In the genomic region with DNA sequence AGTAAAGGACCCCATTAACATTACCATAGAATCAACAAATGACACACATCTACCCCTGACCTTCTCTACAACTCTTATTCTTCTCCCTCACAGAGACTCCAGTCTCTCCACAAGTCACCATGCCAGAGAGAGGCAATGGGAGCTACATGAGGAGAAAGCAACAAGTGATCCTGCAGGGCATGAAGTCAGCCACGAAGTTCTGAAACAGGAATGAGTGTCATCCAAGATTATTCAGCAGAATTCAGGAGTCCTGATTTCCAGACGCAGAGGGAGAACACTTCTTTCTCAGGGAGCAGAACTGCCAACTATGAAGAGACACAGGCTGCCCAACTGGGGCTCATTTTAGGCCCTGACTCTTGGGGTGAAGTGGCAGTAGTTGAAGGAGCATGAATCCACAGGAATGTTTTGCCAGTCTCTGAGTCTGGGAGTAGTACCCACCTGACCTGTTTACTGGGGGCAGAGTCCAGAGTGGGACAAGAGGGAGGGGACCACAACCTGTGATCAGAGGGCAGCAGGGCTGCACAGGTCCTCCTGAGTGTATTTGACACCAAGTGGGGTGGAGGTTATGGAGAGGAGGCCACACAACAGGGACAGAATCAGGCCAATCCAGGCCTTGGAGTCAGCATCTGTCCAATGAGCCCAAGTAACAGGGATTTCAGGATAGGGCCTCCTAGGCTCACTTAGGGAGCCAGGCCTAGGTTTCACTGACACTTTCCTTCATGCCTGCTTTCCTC, we compare ENCODE assay signal across 1 cellular context.
TF ChIP-seq lines count a peak whose summit lies in the region.

No MANE protein-coding gene starts in this region.

TF ChIP-seq in HepG2, 621 proteins besides CTCF, POLR2A, EP300 and RAD21 (continued from another document and continues in another):
- TF ChIP-seq, protein P1, sequence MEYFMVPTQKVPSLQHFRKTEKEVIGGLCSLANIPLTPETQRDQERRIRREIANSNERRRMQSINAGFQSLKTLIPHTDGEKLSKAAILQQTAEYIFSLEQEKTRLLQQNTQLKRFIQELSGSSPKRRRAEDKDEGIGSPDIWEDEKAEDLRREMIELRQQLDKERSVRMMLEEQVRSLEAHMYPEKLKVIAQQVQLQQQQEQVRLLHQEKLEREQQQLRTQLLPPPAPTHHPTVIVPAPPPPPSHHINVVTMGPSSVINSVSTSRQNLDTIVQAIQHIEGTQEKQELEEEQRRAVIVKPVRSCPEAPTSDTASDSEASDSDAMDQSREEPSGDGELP (IDR thresholded peaks at IDR 0.05; ENCODE audit: borderline replicate concordance, low read depth) = peak; percentile 69; the same call in 1 of the 2 replicates
- TF ChIP-seq ZNF460 (CRISPR knock-in tag; IDR thresholded peaks at IDR 0.05; ENCODE audit: borderline replicate concordance) = peak; percentile 55; the same call in 1 of the 2 replicates
- TF ChIP-seq ZEB1 (IDR thresholded peaks at IDR 0.05; ENCODE audit: insufficient replicate concordance, low read depth) = peak; percentile 9
- peak; percentile 53; the same call in 1 of the 2 replicates for TF ChIP-seq SMAD3 (CRISPR knock-in tag; IDR thresholded peaks at IDR 0.05)
- TF ChIP-seq IKZF1 (IDR thresholded peaks at IDR 0.05) = no peak
- TF ChIP-seq KAT2B (IDR thresholded peaks at IDR 0.05; ENCODE audit: borderline replicate concordance, low read depth, low read length) = no peak
- TF ChIP-seq ELF3 (CRISPR knock-in tag; IDR thresholded peaks at IDR 0.05) = peak; percentile 51; the same call in 1 of the 2 replicates
- TF ChIP-seq, protein P2, sequence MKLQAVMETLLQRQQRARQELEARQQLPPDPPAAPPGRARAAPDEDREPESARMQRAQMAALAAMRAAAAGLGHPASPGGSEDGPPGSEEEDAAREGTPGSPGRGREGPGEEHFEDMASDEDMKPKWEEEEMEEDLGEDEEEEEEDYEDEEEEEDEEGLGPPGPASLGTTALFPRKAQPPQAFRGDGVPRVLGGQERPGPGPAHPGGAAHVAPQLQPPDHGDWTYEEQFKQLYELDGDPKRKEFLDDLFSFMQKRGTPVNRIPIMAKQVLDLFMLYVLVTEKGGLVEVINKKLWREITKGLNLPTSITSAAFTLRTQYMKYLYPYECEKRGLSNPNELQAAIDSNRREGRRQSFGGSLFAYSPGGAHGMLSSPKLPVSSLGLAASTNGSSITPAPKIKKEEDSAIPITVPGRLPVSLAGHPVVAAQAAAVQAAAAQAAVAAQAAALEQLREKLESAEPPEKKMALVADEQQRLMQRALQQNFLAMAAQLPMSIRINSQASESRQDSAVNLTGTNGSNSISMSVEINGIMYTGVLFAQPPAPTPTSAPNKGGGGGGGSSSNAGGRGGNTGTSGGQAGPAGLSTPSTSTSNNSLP (IDR thresholded peaks at IDR 0.05; ENCODE audit: low read depth, low read length) = 0 out of 2 replicates have a peak, but pooled peaks have one; percentile 19
- TF ChIP-seq, protein P3, sequence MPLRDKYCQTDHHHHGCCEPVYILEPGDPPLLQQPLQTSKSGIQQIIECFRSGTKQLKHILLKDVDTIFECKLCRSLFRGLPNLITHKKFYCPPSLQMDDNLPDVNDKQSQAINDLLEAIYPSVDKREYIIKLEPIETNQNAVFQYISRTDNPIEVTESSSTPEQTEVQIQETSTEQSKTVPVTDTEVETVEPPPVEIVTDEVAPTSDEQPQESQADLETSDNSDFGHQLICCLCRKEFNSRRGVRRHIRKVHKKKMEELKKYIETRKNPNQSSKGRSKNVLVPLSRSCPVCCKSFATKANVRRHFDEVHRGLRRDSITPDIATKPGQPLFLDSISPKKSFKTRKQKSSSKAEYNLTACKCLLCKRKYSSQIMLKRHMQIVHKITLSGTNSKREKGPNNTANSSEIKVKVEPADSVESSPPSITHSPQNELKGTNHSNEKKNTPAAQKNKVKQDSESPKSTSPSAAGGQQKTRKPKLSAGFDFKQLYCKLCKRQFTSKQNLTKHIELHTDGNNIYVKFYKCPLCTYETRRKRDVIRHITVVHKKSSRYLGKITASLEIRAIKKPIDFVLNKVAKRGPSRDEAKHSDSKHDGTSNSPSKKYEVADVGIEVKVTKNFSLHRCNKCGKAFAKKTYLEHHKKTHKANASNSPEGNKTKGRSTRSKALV (CRISPR knock-in tag; IDR thresholded peaks at IDR 0.05) = 0 out of 2 replicates have a peak, but pooled peaks have one; percentile 6
- no peak for TF ChIP-seq JUN (CRISPR knock-in tag; IDR thresholded peaks at IDR 0.05)
- TF ChIP-seq ZNF543 (CRISPR knock-in tag; IDR thresholded peaks at IDR 0.05) = no peak
- TF ChIP-seq GTF2F1 (IDR thresholded peaks at IDR 0.05; ENCODE audit: low read length) = 0 out of 2 replicates have a peak, but pooled peaks have one; percentile 38
- no peak for TF ChIP-seq HHEX (CRISPR knock-in tag; IDR thresholded peaks at IDR 0.05)
- TF ChIP-seq, protein P4, sequence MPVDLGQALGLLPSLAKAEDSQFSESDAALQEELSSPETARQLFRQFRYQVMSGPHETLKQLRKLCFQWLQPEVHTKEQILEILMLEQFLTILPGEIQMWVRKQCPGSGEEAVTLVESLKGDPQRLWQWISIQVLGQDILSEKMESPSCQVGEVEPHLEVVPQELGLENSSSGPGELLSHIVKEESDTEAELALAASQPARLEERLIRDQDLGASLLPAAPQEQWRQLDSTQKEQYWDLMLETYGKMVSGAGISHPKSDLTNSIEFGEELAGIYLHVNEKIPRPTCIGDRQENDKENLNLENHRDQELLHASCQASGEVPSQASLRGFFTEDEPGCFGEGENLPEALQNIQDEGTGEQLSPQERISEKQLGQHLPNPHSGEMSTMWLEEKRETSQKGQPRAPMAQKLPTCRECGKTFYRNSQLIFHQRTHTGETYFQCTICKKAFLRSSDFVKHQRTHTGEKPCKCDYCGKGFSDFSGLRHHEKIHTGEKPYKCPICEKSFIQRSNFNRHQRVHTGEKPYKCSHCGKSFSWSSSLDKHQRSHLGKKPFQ (CRISPR knock-in tag; IDR thresholded peaks at IDR 0.05; ENCODE audit: insufficient replicate concordance) = peak; percentile 31
- TF ChIP-seq FOXK1 (CRISPR knock-in tag; IDR thresholded peaks at IDR 0.05; ENCODE audit: borderline replicate concordance, low read depth) = peak; percentile 66; the same call in 1 of the 2 replicates
- TF ChIP-seq, protein P5, sequence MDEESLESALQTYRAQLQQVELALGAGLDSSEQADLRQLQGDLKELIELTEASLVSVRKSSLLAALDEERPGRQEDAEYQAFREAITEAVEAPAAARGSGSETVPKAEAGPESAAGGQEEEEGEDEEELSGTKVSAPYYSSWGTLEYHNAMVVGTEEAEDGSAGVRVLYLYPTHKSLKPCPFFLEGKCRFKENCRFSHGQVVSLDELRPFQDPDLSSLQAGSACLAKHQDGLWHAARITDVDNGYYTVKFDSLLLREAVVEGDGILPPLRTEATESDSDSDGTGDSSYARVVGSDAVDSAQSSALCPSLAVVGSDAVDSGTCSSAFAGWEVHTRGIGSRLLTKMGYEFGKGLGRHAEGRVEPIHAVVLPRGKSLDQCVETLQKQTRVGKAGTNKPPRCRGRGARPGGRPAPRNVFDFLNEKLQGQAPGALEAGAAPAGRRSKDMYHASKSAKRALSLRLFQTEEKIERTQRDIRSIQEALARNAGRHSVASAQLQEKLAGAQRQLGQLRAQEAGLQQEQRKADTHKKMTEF (CRISPR knock-in tag; IDR thresholded peaks at IDR 0.05) = no peak; the same call in 1 of the 2 replicates
- TF ChIP-seq ZFP82 (CRISPR knock-in tag; IDR thresholded peaks at IDR 0.05; ENCODE audit: borderline replicate concordance) = 0 out of 2 replicates have a peak, but pooled peaks have one; percentile 84
- TF ChIP-seq RARA (CRISPR knock-in tag; IDR thresholded peaks at IDR 0.05) = peak; percentile 70
- peak; percentile 70 for TF ChIP-seq SALL1 (CRISPR knock-in tag; IDR thresholded peaks at IDR 0.05)
- TF ChIP-seq HMG20A (CRISPR knock-in tag; IDR thresholded peaks at IDR 0.05; ENCODE audit: borderline replicate concordance) = peak; percentile 17; the same call in 1 of the 2 replicates
- 0 out of 2 replicates have a peak, but pooled peaks have one; percentile 59 for TF ChIP-seq RBAK (CRISPR knock-in tag; IDR thresholded peaks at IDR 0.05)
- TF ChIP-seq HMG20B (CRISPR knock-in tag; conservative IDR thresholded peaks at IDR 0.05) = 0 out of 2 replicates have a peak, but pooled peaks have one; percentile 15
- TF ChIP-seq KDM6A (CRISPR knock-in tag; IDR thresholded peaks at IDR 0.05; ENCODE audit: low read depth) = peak; percentile 72; the same call in 1 of the 2 replicates
- TF ChIP-seq FOXP1 (IDR thresholded peaks at IDR 0.05) = peak; percentile 89
- TF ChIP-seq FOXP1 (CRISPR knock-in tag; IDR thresholded peaks at IDR 0.05) = peak; percentile 93
- TF ChIP-seq NR2F6 (IDR thresholded peaks at IDR 0.05) = no peak; the same call in 1 of the 2 replicates
- peak; percentile 51; the same call in 1 of the 2 replicates for TF ChIP-seq NR2F6 (CRISPR knock-in tag; IDR thresholded peaks at IDR 0.05)
- TF ChIP-seq ATF1 (CRISPR knock-in tag; IDR thresholded peaks at IDR 0.05) = no peak
- TF ChIP-seq HDAC1 (CRISPR knock-in tag; IDR thresholded peaks at IDR 0.05) = peak; percentile 55
- TF ChIP-seq NR2F2 (IDR thresholded peaks at IDR 0.05; ENCODE audit: borderline replicate concordance, low read depth) = peak; percentile 54; the same call in 1 of the 2 replicates
- peak; percentile 58; the same call in 1 of the 2 replicates for TF ChIP-seq FOXK2 (IDR thresholded peaks at IDR 0.05)
- peak; percentile 72 for TF ChIP-seq PHF5A (CRISPR knock-in tag; IDR thresholded peaks at IDR 0.05; ENCODE audit: low read depth, unreplicated experiment)
- TF ChIP-seq SRSF9 (IDR thresholded peaks at IDR 0.05; ENCODE audit: borderline replicate concordance, insufficient read depth, low read depth, low read length, poor library complexity, severe bottlenecking) = no peak
- TF ChIP-seq, protein P6, sequence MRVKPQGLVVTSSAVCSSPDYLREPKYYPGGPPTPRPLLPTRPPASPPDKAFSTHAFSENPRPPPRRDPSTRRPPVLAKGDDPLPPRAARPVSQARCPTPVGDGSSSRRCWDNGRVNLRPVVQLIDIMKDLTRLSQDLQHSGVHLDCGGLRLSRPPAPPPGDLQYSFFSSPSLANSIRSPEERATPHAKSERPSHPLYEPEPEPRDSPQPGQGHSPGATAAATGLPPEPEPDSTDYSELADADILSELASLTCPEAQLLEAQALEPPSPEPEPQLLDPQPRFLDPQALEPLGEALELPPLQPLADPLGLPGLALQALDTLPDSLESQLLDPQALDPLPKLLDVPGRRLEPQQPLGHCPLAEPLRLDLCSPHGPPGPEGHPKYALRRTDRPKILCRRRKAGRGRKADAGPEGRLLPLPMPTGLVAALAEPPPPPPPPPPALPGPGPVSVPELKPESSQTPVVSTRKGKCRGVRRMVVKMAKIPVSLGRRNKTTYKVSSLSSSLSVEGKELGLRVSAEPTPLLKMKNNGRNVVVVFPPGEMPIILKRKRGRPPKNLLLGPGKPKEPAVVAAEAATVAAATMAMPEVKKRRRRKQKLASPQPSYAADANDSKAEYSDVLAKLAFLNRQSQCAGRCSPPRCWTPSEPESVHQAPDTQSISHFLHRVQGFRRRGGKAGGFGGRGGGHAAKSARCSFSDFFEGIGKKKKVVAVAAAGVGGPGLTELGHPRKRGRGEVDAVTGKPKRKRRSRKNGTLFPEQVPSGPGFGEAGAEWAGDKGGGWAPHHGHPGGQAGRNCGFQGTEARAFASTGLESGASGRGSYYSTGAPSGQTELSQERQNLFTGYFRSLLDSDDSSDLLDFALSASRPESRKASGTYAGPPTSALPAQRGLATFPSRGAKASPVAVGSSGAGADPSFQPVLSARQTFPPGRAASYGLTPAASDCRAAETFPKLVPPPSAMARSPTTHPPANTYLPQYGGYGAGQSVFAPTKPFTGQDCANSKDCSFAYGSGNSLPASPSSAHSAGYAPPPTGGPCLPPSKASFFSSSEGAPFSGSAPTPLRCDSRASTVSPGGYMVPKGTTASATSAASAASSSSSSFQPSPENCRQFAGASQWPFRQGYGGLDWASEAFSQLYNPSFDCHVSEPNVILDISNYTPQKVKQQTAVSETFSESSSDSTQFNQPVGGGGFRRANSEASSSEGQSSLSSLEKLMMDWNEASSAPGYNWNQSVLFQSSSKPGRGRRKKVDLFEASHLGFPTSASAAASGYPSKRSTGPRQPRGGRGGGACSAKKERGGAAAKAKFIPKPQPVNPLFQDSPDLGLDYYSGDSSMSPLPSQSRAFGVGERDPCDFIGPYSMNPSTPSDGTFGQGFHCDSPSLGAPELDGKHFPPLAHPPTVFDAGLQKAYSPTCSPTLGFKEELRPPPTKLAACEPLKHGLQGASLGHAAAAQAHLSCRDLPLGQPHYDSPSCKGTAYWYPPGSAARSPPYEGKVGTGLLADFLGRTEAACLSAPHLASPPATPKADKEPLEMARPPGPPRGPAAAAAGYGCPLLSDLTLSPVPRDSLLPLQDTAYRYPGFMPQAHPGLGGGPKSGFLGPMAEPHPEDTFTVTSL (CRISPR knock-in tag; IDR thresholded peaks at IDR 0.05; ENCODE audit: borderline replicate concordance) = peak; percentile 56; the same call in 1 of the 2 replicates
- peak; percentile 53; the same call in 1 of the 2 replicates for TF ChIP-seq ZFX (CRISPR knock-in tag; IDR thresholded peaks at IDR 0.05; ENCODE audit: low read depth)
- TF ChIP-seq MAZ (IDR thresholded peaks at IDR 0.05; ENCODE audit: borderline replicate concordance, low read depth, low read length) = 0 out of 2 replicates have a peak, but pooled peaks have one; percentile 26
- no peak for TF ChIP-seq MAZ (CRISPR knock-in tag; IDR thresholded peaks at IDR 0.05; ENCODE audit: low read depth)
- peak; percentile 99 for TF ChIP-seq ZNF264 (CRISPR knock-in tag; IDR thresholded peaks at IDR 0.05)
- TF ChIP-seq ZNF788 (CRISPR knock-in tag; IDR thresholded peaks at IDR 0.05; ENCODE audit: borderline replicate concordance) = peak; percentile 68; the same call in 1 of the 2 replicates
- TF ChIP-seq, protein P7, sequence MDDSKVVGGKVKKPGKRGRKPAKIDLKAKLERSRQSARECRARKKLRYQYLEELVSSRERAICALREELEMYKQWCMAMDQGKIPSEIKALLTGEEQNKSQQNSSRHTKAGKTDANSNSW (CRISPR knock-in tag; IDR thresholded peaks at IDR 0.05; ENCODE audit: borderline replicate concordance) = no peak
- TF ChIP-seq ELF1 (CRISPR knock-in tag; IDR thresholded peaks at IDR 0.05) = no peak
- TF ChIP-seq, protein P8, sequence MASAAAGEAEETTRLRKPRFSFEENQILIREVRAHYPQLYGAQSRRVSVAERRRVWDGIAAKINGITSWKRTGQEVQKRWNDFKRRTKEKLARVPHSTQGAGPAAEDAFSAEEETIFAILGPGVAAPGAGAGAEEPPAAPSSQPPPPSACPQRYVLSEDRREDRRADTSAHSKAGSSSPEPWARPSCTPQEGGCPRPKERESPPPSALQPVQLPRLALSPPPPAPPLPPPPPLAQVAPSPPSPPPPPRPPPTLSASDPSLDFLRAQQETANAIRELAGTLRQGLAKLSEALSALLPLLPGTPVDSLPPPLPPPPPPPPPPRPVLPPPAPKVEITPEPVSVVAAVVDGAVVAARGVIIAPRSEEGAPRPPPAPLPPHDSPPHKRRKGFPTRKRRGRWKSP (CRISPR knock-in tag; IDR thresholded peaks at IDR 0.05) = 0 out of 2 replicates have a peak, but pooled peaks have one; percentile 19
- TF ChIP-seq ZFP37 (CRISPR knock-in tag; IDR thresholded peaks at IDR 0.05; ENCODE audit: borderline replicate concordance) = peak; percentile 59; the same call in 1 of the 2 replicates
- peak; percentile 49; the same call in 1 of the 2 replicates for TF ChIP-seq TARDBP (CRISPR knock-in tag; IDR thresholded peaks at IDR 0.05)
